In the genomic region with DNA sequence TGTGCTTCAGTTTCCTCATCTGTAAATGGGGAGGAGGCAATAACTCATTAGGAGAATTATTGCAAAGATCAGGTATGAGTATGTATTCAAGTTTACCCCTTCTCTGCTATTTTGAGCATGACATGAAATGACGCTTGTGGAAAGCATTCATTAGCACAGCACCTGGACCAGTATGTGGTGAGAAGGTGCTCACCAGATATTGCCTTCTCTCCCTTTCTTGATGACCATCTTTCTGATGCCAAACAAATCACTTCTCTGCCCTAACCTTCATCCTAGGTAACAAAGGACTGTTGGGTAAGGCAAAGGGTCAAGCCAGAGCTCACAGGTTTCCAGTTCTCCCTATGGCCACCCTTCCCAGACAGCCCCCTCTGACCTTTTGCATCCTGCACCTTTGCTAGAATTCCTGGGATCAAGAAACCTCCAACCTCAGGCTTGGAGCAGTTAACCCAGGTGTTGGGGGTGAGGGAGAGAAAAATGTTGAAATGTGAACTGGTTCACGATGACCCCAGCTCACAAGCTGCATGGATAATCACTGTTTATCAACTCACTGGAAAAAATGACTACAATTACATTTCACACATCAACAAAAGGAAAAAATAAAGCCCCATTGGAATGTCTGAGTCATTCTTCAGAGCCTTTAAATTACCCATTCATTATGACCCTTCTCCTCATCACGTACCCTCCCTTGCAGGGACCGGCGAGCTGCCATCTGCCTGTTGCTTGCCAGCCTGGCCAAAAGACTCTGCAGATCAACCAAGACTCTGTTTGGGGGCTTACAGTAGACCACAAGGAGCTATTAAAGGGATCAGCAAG, we compare ENCODE assay signal across 9 cellular contexts. TPM values are rescaled to one million over a fixed set of nuclear protein-coding genes. Genes with fewer than 3 reads are reported as not detected.
DNase-seq lines count a peak whose midpoint lies in the region; ATAC-seq, FAIRE-seq and TF ChIP-seq lines count a peak whose summit lies in the region.
"Had no signal": no experiment of that assay in that cellular context is flagged by ENCODE, and none has a peak within 500 bp of the region (broad histone marks: within the 10 kb centered on the region; RNA-seq: fewer than 3 reads in every experiment).

No MANE protein-coding gene starts in this region.

- H3K27ac Mint-ChIP-seq in Calu3 (ENCODE audit: unreplicated experiment) (peak overlapping the region; percentile 68), chondrocyte (ENCODE audit: unreplicated experiment) (peak overlapping the region; percentile 95), CD14-positive monocyte (no peak overlapping the region)

- H3K4me1 Mint-ChIP-seq in Calu3 (ENCODE audit: low read depth, unreplicated experiment), result peaks cover 30% of the 10 kb centered on the region
- H3K4me1 Mint-ChIP-seq in chondrocyte (ENCODE audit: low read depth), result peaks cover 47% of the 10 kb centered on the region
- peaks cover 29% of the 10 kb centered on the region for H3K4me1 Mint-ChIP-seq in CD14-positive monocyte

- H3K9me3 Mint-ChIP-seq in Calu3 (ENCODE audit: low read depth, unreplicated experiment), result no peaks in the 10 kb centered on the region
- H3K9me3 Mint-ChIP-seq in chondrocyte (ENCODE audit: low read depth), result no peaks in the 10 kb centered on the region
- peaks cover 0 to 7% (median 0%) of the 10 kb centered on the region in 7 donors for H3K9me3 Mint-ChIP-seq in CD14-positive monocyte

- H3K4me3 Mint-ChIP-seq in Calu3 (ENCODE audit: low read depth, unreplicated experiment), result peak overlapping the region; percentile 34
- H3K4me3 Mint-ChIP-seq in chondrocyte (ENCODE audit: unreplicated experiment), result no peak overlapping the region
- H3K4me3 Mint-ChIP-seq in CD14-positive monocyte, result peak overlapping the region in 1 of 2 donors; percentile 31

- CTCF ChIA-PET in Calu3 (lab: Charles Lee), result interaction anchor here (0.6 kb wide), 1 partner anchor 11 kb away, joined by 3 read pairs; no protein-coding TSS in a partner anchor

- TF ChIP-seq CTCF in Calu3 (IDR thresholded peaks at IDR 0.05; ENCODE audit: unreplicated experiment) (no peak), chondrocyte (IDR thresholded peaks at IDR 0.05) (no peak), D721Med (IDR thresholded peaks at IDR 0.05; ENCODE audit: insufficient read depth, missing control alignments) (no peak), CD14-positive monocyte (IDR thresholded peaks at IDR 0.05) (no peak)

- DNase-seq in Calu3, result peak; percentile 54
- peak; percentile 38 for DNase-seq in NCI-H2227 treated with DMSO at 0.1 percent for 48 hours (lab: John Stamatoyannopoulos, UW)
- DNase-seq in chondrocyte (ENCODE audit: low spot score), result no peak
- DNase-seq in non-pigmented ciliary epithelial cell (ENCODE audit: low read depth), result peak; percentile 40
- DNase-seq in NCI-H2029 (lab: John Stamatoyannopoulos, UW), result no peak
- no peak for DNase-seq in D721Med (ENCODE audit: insufficient read length, low spot score)
- DNase-seq in CD14-positive monocyte (ENCODE audit: low spot score), result no peak
- DNase-seq: NCI-H446 treated with DMSO at 0.1 percent for 48 hours had no signal

- FAIRE-seq in D721Med (lab: Jason Lieb, UNC), result no peak

- H3K36me3 Mint-ChIP-seq in Calu3 (ENCODE audit: insufficient read depth, unreplicated experiment) (peaks cover 16% of the 10 kb centered on the region), chondrocyte (ENCODE audit: low read depth) (no peaks in the 10 kb centered on the region), CD14-positive monocyte (no peaks in the 10 kb centered on the region)

- H3K27me3 Mint-ChIP-seq in Calu3 (ENCODE audit: unreplicated experiment), result no peaks in the 10 kb centered on the region
- H3K27me3 Mint-ChIP-seq in chondrocyte (ENCODE audit: low read depth), result no peaks in the 10 kb centered on the region
- peaks cover 10 to 26% (median 13%) of the 10 kb centered on the region in 3 donors for H3K27me3 Mint-ChIP-seq in CD14-positive monocyte (ENCODE audit: low read depth in 3 of 3)

- intact Hi-C loops in Calu3 (cut with micrococcal nuclease; ENCODE audit: unreplicated experiment) (loop anchor here (5.0 kb wide), 1 partner anchor 56 kb away; no protein-coding TSS in a partner anchor), CD14-positive monocyte (cut with micrococcal nuclease) (no loop called here)

- ATAC-seq in GM21786 (IDR thresholded peaks at IDR 0.05; ENCODE audit: unreplicated experiment), result no peak

- BruUV-seq in Calu3 (replicated peaks; lab: Mats Ljungman, UMichigan), result no TSS peak

RNA-seq across cellular contexts. Expression of gene LBH, which starts 41.6 kb away (rescaled TPM):
- total RNA-seq in Calu3 (2022), result 2.4 and 3.3 TPM in 2 replicates
- total RNA-seq in chondrocyte, result 88.6 to 96.6 TPM (median 88.8 TPM) in 3 replicates
- under 1 TPM; 0.42 to 0.76 TPM for polyA plus RNA-seq in CD14-positive monocyte

Comparison
In these comparisons a context has a peak if more than half of its experiments do, and no peak if none do; other contexts are left out.
1. DNase-seq: peak in Calu3 (single experiment), NCI-H2227 treated with DMSO at 0.1 percent for 48 hours (single experiment) and non-pigmented ciliary epithelial cell (single experiment); none in chondrocyte (single experiment), NCI-H2029 (single experiment), D721Med (single experiment) and CD14-positive monocyte (single experiment).
2. H3K27ac Mint-ChIP-seq: peak in Calu3 (single experiment) and chondrocyte (single experiment); none in CD14-positive monocyte (0 of 7).
3. RNA of gene LBH, which starts 41.6 kb away (total RNA-seq): 88.6 to 96.6 TPM in chondrocyte; 2.4 to 3.3 TPM in Calu3; every median in the first group is over 10 times any median in the second.